Comparison of ENCODE assay signal across 25 cellular contexts in the genomic region with DNA sequence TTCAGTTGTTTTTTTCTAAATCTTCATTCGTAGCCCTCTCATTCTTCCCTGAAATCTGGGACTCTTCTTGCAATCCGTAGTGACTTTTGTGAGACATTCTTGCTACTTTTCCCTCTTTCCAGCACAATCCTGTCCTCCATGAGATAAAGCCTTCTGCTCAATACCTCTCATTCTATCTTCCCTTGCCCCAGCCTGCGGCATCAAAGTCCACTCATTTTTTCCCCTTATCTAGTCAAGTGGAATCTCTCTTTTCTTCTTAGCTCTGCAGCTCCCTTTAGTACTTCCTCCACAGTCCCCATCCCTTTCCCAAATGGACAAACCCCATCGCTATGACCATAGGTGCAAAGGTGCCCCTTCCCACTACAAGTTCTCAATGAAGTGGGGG.
DNase-seq lines count a peak whose midpoint lies in the region; ATAC-seq, FAIRE-seq and TF ChIP-seq lines count a peak whose summit lies in the region.
"Had no signal": no experiment of that assay in that cellular context is flagged by ENCODE, and none has a peak within 500 bp of the region (broad histone marks: within the 10 kb centered on the region; RNA-seq: fewer than 3 reads in every experiment).

No MANE protein-coding gene starts in this region.

- peaks cover 6% of the 10 kb centered on the region for H3K27me3 Mint-ChIP-seq in progenitor cell of endocrine pancreas
- peaks cover 66 to 69% of the 10 kb centered on the region in 2 donors for H3K27me3 Mint-ChIP-seq in effector memory CD8-positive, alpha-beta T cell

- no peak overlapping the region for H4K91ac ChIP-seq in mesenchymal stem cell (ENCODE audit: low read length)

- H3K27ac Mint-ChIP-seq in progenitor cell of endocrine pancreas = peak overlapping the region; percentile 65
- no peak overlapping the region for H3K27ac Mint-ChIP-seq in effector memory CD8-positive, alpha-beta T cell
- H3K27ac Mint-ChIP-seq: CD14-positive monocyte; CD4-positive, alpha-beta T cell; CD8-positive, alpha-beta T cell had no signal

- H4K20me1 ChIP-seq in PC-3 (ENCODE audit: low read length) = no peaks in the 10 kb centered on the region
- H4K20me1 ChIP-seq: BLaER1 had no signal

- H3K4me3 Mint-ChIP-seq in progenitor cell of endocrine pancreas (ENCODE audit: low read depth) = no peak overlapping the region
- no peak overlapping the region for H3K4me3 Mint-ChIP-seq in effector memory CD8-positive, alpha-beta T cell
- H3K4me3 Mint-ChIP-seq: CD14-positive monocyte; CD4-positive, alpha-beta T cell; CD8-positive, alpha-beta T cell had no signal

- peaks cover 17% of the 10 kb centered on the region for H3K79me1 ChIP-seq in mesenchymal stem cell (replicated peaks; ENCODE audit: low read length, poor library complexity, severe bottlenecking)

- H2AK5ac ChIP-seq in mesenchymal stem cell (ENCODE audit: low read length, severe bottlenecking) = peak overlapping the region; percentile 43

- POLR2A ChIA-PET in PC-3 (lab: Charles Lee; ENCODE audit: unreplicated experiment) = no interaction called here

- H3K4me1 Mint-ChIP-seq in progenitor cell of endocrine pancreas (ENCODE audit: low read depth) = peaks cover 9% of the 10 kb centered on the region
- H3K4me1 Mint-ChIP-seq in effector memory CD8-positive, alpha-beta T cell (ENCODE audit: low read depth in 2 of 2) = no peaks in the 10 kb centered on the region
- H3K4me1 Mint-ChIP-seq: CD14-positive monocyte had no signal

- H3K4ac ChIP-seq in mesenchymal stem cell (ENCODE audit: low read depth in 1 of 2, low read length in 2 of 2) = no peak overlapping the region

- H3K4me2 ChIP-seq in PC-3 (ENCODE audit: low read length) = no peak overlapping the region
- no peak overlapping the region for H3K4me2 ChIP-seq in mesenchymal stem cell (ENCODE audit: low read length, poor library complexity, severe bottlenecking)
- H3K4me2 ChIP-seq: BLaER1 had no signal

- FAIRE-seq in urothelium cell line (lab: Jason Lieb, UNC) = peak; percentile 63
- FAIRE-seq: A204.1, D721Med, G401.6, GM12891, GM19239 had no signal

- DNase-seq in PC-3 (no peak), mesenchymal stem cell (no peak), progenitor cell of endocrine pancreas (ENCODE audit: low spot score, unreplicated experiment) (no peak), urothelium cell line (ENCODE audit: low spot score) (no peak), NCI-H2107 (lab: John Stamatoyannopoulos, UW) (no peak)
- DNase-seq in effector memory CD8-positive, alpha-beta T cell = no peak
- DNase-seq: 8988T; ACHN; BE2C; C1 segment of cervical spinal cord; Calu3; CD4-positive, alpha-beta T cell; CD8-positive, alpha-beta T cell; DMS79 treated with DMSO at 0.1 percent for 48 hours; GF-D8 had no signal

- H3K36me3 ChIP-seq in PC-3 (ENCODE audit: low read depth, low read length) = peaks cover 9% of the 10 kb centered on the region
- no peaks in the 10 kb centered on the region for H3K36me3 ChIP-seq in mesenchymal stem cell (ENCODE audit: control insufficient read depth in 1 of 2, insufficient read depth in 2 of 2, low read depth in 1 of 2, low read length in 2 of 2)
- H3K36me3 ChIP-seq: BE2C, BLaER1 had no signal

- H3K9ac ChIP-seq in PC-3 (ENCODE audit: low read length) (no peak overlapping the region), mesenchymal stem cell (ENCODE audit: low read length) (no peak overlapping the region)
- H3K9ac ChIP-seq: BLaER1 had no signal

- no peak overlapping the region for H3K14ac ChIP-seq in mesenchymal stem cell (ENCODE audit: low read length in 2 of 2)

- no peaks in the 10 kb centered on the region for H3K4me1 ChIP-seq in PC-3 (ENCODE audit: insufficient read depth, low read length)
- peaks cover 4% of the 10 kb centered on the region for H3K4me1 ChIP-seq in mesenchymal stem cell (ENCODE audit: control insufficient read depth, insufficient read depth, low read depth, low read length)
- H3K4me1 ChIP-seq: BE2C, BLaER1 had no signal

- H3K27ac ChIP-seq in PC-3 (ENCODE audit: low read length) = no peak overlapping the region; the same call in 1 of the 2 replicates
- H3K27ac ChIP-seq in mesenchymal stem cell (ENCODE audit: low read length, poor library complexity, severe bottlenecking) = no peak overlapping the region
- H3K27ac ChIP-seq: BLaER1 had no signal

- H3K9me2 ChIP-seq in PC-3 (replicated peaks; ENCODE audit: low read length) = no peaks in the 10 kb centered on the region

- WGBS in mesenchymal stem cell = 82% methylated on average over 3 of the region's 4 CpGs

- H4K8ac ChIP-seq in mesenchymal stem cell (ENCODE audit: low read length) = no peak overlapping the region

- TF ChIP-seq CTCF in PC-3 (conservative IDR thresholded peaks at IDR 0.05; ENCODE audit: low read depth, low read length) (no peak), progenitor cell of endocrine pancreas (IDR thresholded peaks at IDR 0.05; ENCODE audit: unreplicated experiment) (no peak)

- no peaks in the 10 kb centered on the region for H3F3A ChIP-seq in PC-3 (ENCODE audit: low read length, unreplicated experiment)

- H2AFZ ChIP-seq in PC-3 (ENCODE audit: low read length) = no peak overlapping the region
- no peak overlapping the region for H2AFZ ChIP-seq in mesenchymal stem cell (ENCODE audit: low read depth, low read length)

- no peak overlapping the region for H2BK15ac ChIP-seq in mesenchymal stem cell (ENCODE audit: low read depth, poor library complexity, severe bottlenecking)

- ATAC-seq in PC-3 (peak; percentile 26; the same call in 1 of the 2 replicates), GM21381 (IDR thresholded peaks at IDR 0.05; ENCODE audit: unreplicated experiment) (no peak), HG03442 (IDR thresholded peaks at IDR 0.05; ENCODE audit: unreplicated experiment) (no peak)
- no peak for ATAC-seq in effector memory CD8-positive, alpha-beta T cell (replicated peaks)
- ATAC-seq: CD8-positive, alpha-beta T cell had no signal

- no peaks in the 10 kb centered on the region for H3K9me3 ChIP-seq in PC-3 (ENCODE audit: low read length)
- H3K9me3 ChIP-seq in mesenchymal stem cell (ENCODE audit: control insufficient read depth, low read length) = no peaks in the 10 kb centered on the region
- H3K9me3 ChIP-seq: BE2C, BLaER1, Caco-2 had no signal

- CTCF ChIA-PET in PC-3 (lab: Charles Lee) = no interaction called here

- peaks cover 42% of the 10 kb centered on the region for H3K79me2 ChIP-seq in PC-3 (ENCODE audit: low read length)

- H3K9me3 Mint-ChIP-seq in progenitor cell of endocrine pancreas (ENCODE audit: low read depth) = peaks cover 9% of the 10 kb centered on the region
- H3K9me3 Mint-ChIP-seq in effector memory CD8-positive, alpha-beta T cell = no peaks in the 10 kb centered on the region
- H3K9me3 Mint-ChIP-seq: CD4-positive, alpha-beta T cell; CD8-positive, alpha-beta T cell had no signal

- BruUV-seq in PC-3 (replicated peaks; lab: Mats Ljungman, UMichigan) = no TSS peak

- H3K18ac ChIP-seq in mesenchymal stem cell (ENCODE audit: low read depth in 1 of 2, low read length in 2 of 2) = no peak overlapping the region

- H3K36me3 Mint-ChIP-seq in progenitor cell of endocrine pancreas (ENCODE audit: insufficient read depth) = no peaks in the 10 kb centered on the region
- H3K36me3 Mint-ChIP-seq in effector memory CD8-positive, alpha-beta T cell (ENCODE audit: insufficient read depth) = no peaks in the 10 kb centered on the region
- H3K36me3 Mint-ChIP-seq: CD14-positive monocyte; CD8-positive, alpha-beta T cell had no signal

- no peak overlapping the region for H2BK5ac ChIP-seq in mesenchymal stem cell (ENCODE audit: low read depth, low read length, poor library complexity, severe bottlenecking)

- H3K27me3 ChIP-seq in PC-3 (ENCODE audit: low read length) (no peaks in the 10 kb centered on the region), mesenchymal stem cell (ENCODE audit: control insufficient read depth in 1 of 2, insufficient read depth in 1 of 2, low read length in 2 of 2) (peaks cover 0 to 17% of the 10 kb centered on the region in 2 experiments)
- H3K27me3 ChIP-seq: BLaER1 had no signal

- intact Hi-C loops in PC-3 (cut with micrococcal nuclease) = no loop called here

- H3K4me3 ChIP-seq in PC-3 (ENCODE audit: low read length) (no peak overlapping the region), mesenchymal stem cell (ENCODE audit: insufficient read depth in 1 of 2, low read depth in 1 of 2, low read length in 2 of 2) (no peak overlapping the region)
- H3K4me3 ChIP-seq: BLaER1 had no signal

- H2BK120ac ChIP-seq in mesenchymal stem cell (ENCODE audit: low read depth, low read length) = no peak overlapping the region

- no peak overlapping the region for H2BK12ac ChIP-seq in mesenchymal stem cell (ENCODE audit: low read length in 2 of 2)

- H3K23ac ChIP-seq in mesenchymal stem cell (ENCODE audit: low read length in 2 of 2) = no peak overlapping the region
